20 cellular contexts compared by ENCODE assay signal in the genomic region with DNA sequence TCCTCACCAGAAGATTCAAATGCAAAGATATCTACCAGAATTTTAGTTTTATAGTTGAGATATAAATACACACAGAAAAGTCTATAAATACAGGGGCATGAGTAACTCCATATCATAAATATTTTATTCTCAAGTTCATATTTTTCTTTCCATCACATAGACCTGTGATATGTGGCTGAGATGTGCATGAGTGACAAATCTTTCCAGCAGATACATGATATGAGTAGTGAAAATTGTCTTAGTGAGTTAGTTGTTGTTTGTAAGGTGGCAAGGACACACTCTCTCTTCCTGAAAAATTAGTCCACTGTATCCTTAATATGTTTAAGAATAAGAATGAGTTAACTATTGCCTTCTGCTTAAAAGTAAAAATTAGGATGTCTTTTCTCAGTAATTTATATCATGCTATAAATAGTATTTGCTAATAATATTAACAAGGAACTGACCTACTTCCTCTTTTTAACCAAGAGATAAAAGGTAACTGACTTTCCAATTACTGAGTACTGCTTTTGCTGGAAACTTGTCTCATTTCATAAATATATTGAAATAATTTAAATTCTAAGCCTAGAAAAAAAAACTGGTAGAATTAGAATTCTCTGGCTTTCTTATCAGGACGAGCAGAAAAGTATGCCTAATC.
DNase-seq lines count a peak whose midpoint lies in the region; ATAC-seq and TF ChIP-seq lines count a peak whose summit lies in the region.
"Had no signal": no experiment of that assay in that cellular context is flagged by ENCODE, and none has a peak within 500 bp of the region (broad histone marks: within the 10 kb centered on the region; RNA-seq: fewer than 3 reads in every experiment).

No MANE protein-coding gene starts in this region.

- H3K4me3 ChIP-seq in BE2C (ENCODE audit: low read depth, low read length) = no peak overlapping the region
- H3K4me3 ChIP-seq: breast epithelium, lower lobe of right lung, spleen, suprapubic skin had no signal

- no peaks in the 10 kb centered on the region for H3K4me1 ChIP-seq in BE2C
- H3K4me1 ChIP-seq: breast epithelium, lower lobe of right lung had no signal

- DNase-seq in germinal center (ENCODE audit: low spot score) (peak; percentile 18), dedifferentiated amniotic fluid mesenchymal stem cell (ENCODE audit: extremely low spot score) (no peak), GOT3 (lab: John Stamatoyannopoulos, UW) (no peak), cerebellar nuclear complex (lab: John Stamatoyannopoulos, UW) (no peak), BE2C (no peak)
- DNase-seq: activated CD4-positive, alpha-beta T cell treated with anti-CD3 and anti-CD28 coated beads, Interleukin-2, amount 10 ng/mL, durations not matched to agents 7 days and 5 days; CD8-positive, alpha-beta T cell; cortex of kidney; DMS79 treated with DMSO at 0.1 percent for 48 hours; lower lobe of right lung; NCI-H1105; NCI-H524 treated with DMSO at 0.1 percent for 48 hours; spleen; stimulated activated CD8-positive, alpha-beta memory T cell treated with anti-CD3 and anti-CD28 coated beads, Interleukin-4, amount 100 ng/mL, for 48 hours had no signal

- TF ChIP-seq CTCF in BE2C (IDR thresholded peaks at IDR 0.05; ENCODE audit: low read depth, low read length) = no peak

- H3K27me3 ChIP-seq in BE2C = no peaks in the 10 kb centered on the region
- H3K27me3 ChIP-seq: breast epithelium, spleen, suprapubic skin had no signal

- peak; percentile 68 for ATAC-seq in GM18505 (IDR thresholded peaks at IDR 0.05; ENCODE audit: unreplicated experiment)
- ATAC-seq in GM21526 (IDR thresholded peaks at IDR 0.05; ENCODE audit: low FRiP score, unreplicated experiment) = peak; percentile 53
- ATAC-seq in HG03159 (IDR thresholded peaks at IDR 0.05; ENCODE audit: unreplicated experiment) = peak; percentile 79
- ATAC-seq: CD8-positive, alpha-beta T cell; lower lobe of right lung; Right ventricle myocardium inferior had no signal

- no peaks in the 10 kb centered on the region for H3K36me3 ChIP-seq in BE2C
- H3K36me3 ChIP-seq: breast epithelium, lower lobe of right lung, spleen, suprapubic skin had no signal

- no peaks in the 10 kb centered on the region for H3K9me3 ChIP-seq in BE2C
- H3K9me3 ChIP-seq: breast epithelium, lower lobe of right lung, spleen, suprapubic skin had no signal

- no peak for TF ChIP-seq POLR2A in GM18505 (IDR thresholded peaks at IDR 0.05; ENCODE audit: borderline replicate concordance, extremely low read depth, insufficient read depth, insufficient read length)
